24 cellular contexts compared by ENCODE assay signal in genomic region chr11:47437746-47438418, GRCh38. TPM values are rescaled to one million over a fixed set of nuclear protein-coding genes. Genes with fewer than 3 reads are reported as not detected.
A peak's percentile ranks its signal among the peaks of the same experiment; 100 is the strongest.
DNase-seq lines count a peak whose midpoint lies in the region; ATAC-seq, FAIRE-seq and TF ChIP-seq lines count a peak whose summit lies in the region.
"Had no signal": no experiment of that assay in that cellular context is flagged by ENCODE, and none has a peak within 500 bp of the region (broad histone marks: within the 10 kb centered on the region; RNA-seq: fewer than 3 reads in every experiment).

No MANE protein-coding gene starts in this region.

- H3K9ac ChIP-seq in K562 (ENCODE audit: insufficient read depth in 1 of 2, low read depth in 2 of 2, low read length in 2 of 2) = peak overlapping the region in 1 of 2 experiments; percentile 37; a peak in 1 of 4 replicates
- peak overlapping the region; percentile 88 for H3K9ac ChIP-seq in HepG2 (ENCODE audit: insufficient read depth, low read depth, low read length)

- no peak for TF ChIP-seq POLR2A in K562 (conservative IDR thresholded peaks at IDR 0.05)
- TF ChIP-seq POLR2A in HepG2 (IDR thresholded peaks at IDR 0.05; ENCODE audit: insufficient read depth in 1 of 2, low read depth in 2 of 2, low read length in 2 of 2) = peak; percentile 57 to 78
- no peak for TF ChIP-seq POLR2A in stomach (IDR thresholded peaks at IDR 0.05)

- peak; percentile 28; the same call in 2 of the 3 replicates for ATAC-seq in K562
- ATAC-seq in HepG2 = peak; percentile 84
- ATAC-seq in GM18517 (IDR thresholded peaks at IDR 0.05; ENCODE audit: unreplicated experiment) = no peak
- ATAC-seq in GM21367 (IDR thresholded peaks at IDR 0.05; ENCODE audit: unreplicated experiment) = no peak
- ATAC-seq: activated T-cell treated with anti-CD3 and anti-CD28 coated beads, Interleukin-2, amount 50 U/mL, for 72 hours; CD8-positive, alpha-beta T cell had no signal

- H2AFZ ChIP-seq in K562 (ENCODE audit: low read depth, low read length) = no peak overlapping the region
- no peak overlapping the region for H2AFZ ChIP-seq in HepG2 (ENCODE audit: low read length)

- WGBS in K562 (ENCODE audit: insufficient coverage, low coverage, missing lambda C conversion rate) = 41% methylated on average over 12 of the region's 16 CpGs
- WGBS in HepG2 (ENCODE audit: low lambda C conversion rate) = 0% methylated on average over 6 of the region's 16 CpGs
- 31 to 57% (median 43%) methylated on average over 13 to 16 of the region's 16 CpGs for WGBS in stomach, 5 donors

- TF ChIP-seq CTCF in K562 (IDR thresholded peaks at IDR 0.05 in 2 of 3, conservative IDR thresholded peaks at IDR 0.05 in 1 of 3; ENCODE audit: insufficient read depth in 2 of 3, low read depth in 1 of 3, low read length in 3 of 3) = no peak
- TF ChIP-seq CTCF in HepG2 (CRISPR knock-in tag; IDR thresholded peaks at IDR 0.05) = peak; percentile 48
- TF ChIP-seq CTCF in stomach (IDR thresholded peaks at IDR 0.05) = no peak
- TF ChIP-seq CTCF in GM10248 (IDR thresholded peaks at IDR 0.05; ENCODE audit: control extremely low read depth, extremely low read depth, low read depth, missing control alignments) = no peak

- FAIRE-seq in K562 (lab: Jason Lieb, UNC) = no peak
- FAIRE-seq in HepG2 (lab: Jason Lieb, UNC) = peak; percentile 37
- FAIRE-seq: GM19239, islet of Langerhans, urothelium cell line had no signal

- H3K4me1 ChIP-seq in K562 (replicated peaks in 1 of 2; ENCODE audit: control insufficient read depth in 2 of 2, insufficient read depth in 2 of 2, low read length in 2 of 2) (peaks cover 0 to 9% of the 10 kb centered on the region in 2 experiments; a peak in 2 of 5 replicates), HepG2 (ENCODE audit: insufficient read depth, low read length) (peaks cover 73% of the 10 kb centered on the region), stomach (peaks cover 0 to 13% (median 6%) of the 10 kb centered on the region in 4 donors)

- CTCF ChIA-PET in K562 (lab: Yijun Ruan, JAX; ENCODE audit: low intra/inter-chr PET ratio) (no interaction called here), HepG2 (lab: Yijun Ruan, JAX; ENCODE audit: low intra/inter-chr PET ratio, low total read pairs) (no interaction called here), GM10248 (lab: Yijun Ruan, JAX) (interaction anchor here (0.7 to 1.2 kb wide), 2 partner anchors 11 to 16 kb away, joined by 3 read pairs; partner anchors contain the start of gene PSMC3)

- H4K20me1 ChIP-seq in K562 (replicated peaks; ENCODE audit: control insufficient read depth, insufficient read depth, low read length) (no peaks in the 10 kb centered on the region), HepG2 (ENCODE audit: insufficient read depth, low read length) (no peaks in the 10 kb centered on the region)

- no TSS peak for BruUV-seq in K562 (replicated peaks; lab: Mats Ljungman, UMichigan)
- TSS peak; percentile 81 for BruUV-seq in HepG2 (replicated peaks; lab: Mats Ljungman, UMichigan)

- DNase-seq in DMS53 (lab: John Stamatoyannopoulos, UW) (peak; percentile 23), DMS53 treated with DMSO at 0.1 percent for 48 hours (lab: John Stamatoyannopoulos, UW; ENCODE audit: unreplicated experiment) (no peak), K562 (ENCODE audit: extremely low read depth in 1 of 4, low spot score in 3 of 4) (no peak), HepG2 (ENCODE audit: low spot score) (peak; percentile 68), stomach (peak; percentile 72), GM10248 (ENCODE audit: extremely low spot score) (no peak)
- DNase-seq: activated CD4-positive, alpha-beta T cell treated with anti-CD3 and anti-CD28 coated beads, Interleukin-2, amount 10 ng/mL, durations not matched to agents 7 days and 5 days; activated T-cell treated with anti-CD3 and anti-CD28 coated beads, Interleukin-2, amount 50 U/mL, for 72 hours; CD8-positive, alpha-beta T cell; KBM-7; naive B cell; NCI-H1436; NCI-H774; stimulated activated CD4-positive, alpha-beta T cell treated with anti-CD3 and anti-CD28 coated beads, Interleukin-4, amount 100 ng/mL, for 4 hours had no signal

- intact Hi-C loops in K562 (cut with micrococcal nuclease) = no loop called here
- intact Hi-C loops in HepG2 (cut with micrococcal nuclease; ENCODE audit: unreplicated experiment) = loop anchor here (5.0 kb wide), 1 partner anchor 721 kb away; the partner anchor contains the start of gene F2
- intact Hi-C loops in stomach (cut with DNase I; ENCODE audit: low total_unique reads) = no loop called here

- TF ChIP-seq EP300 in K562 (IDR thresholded peaks at IDR 0.05; ENCODE audit: low read length) (no peak), HepG2 (IDR thresholded peaks at IDR 0.05; ENCODE audit: low read depth in 2 of 2, low read length in 2 of 2) (0 out of 4 replicates have a peak, but pooled peaks of 1 of the 2 experiments have one; percentile 48), HepG2 (CRISPR knock-in tag; IDR thresholded peaks at IDR 0.05; ENCODE audit: borderline replicate concordance) (no peak), stomach (IDR thresholded peaks at IDR 0.05) (no peak)

- TF ChIP-seq RAD21 in K562 (CRISPR knock-in tag; conservative IDR thresholded peaks at IDR 0.05 in 1 of 2, IDR thresholded peaks at IDR 0.05 in 1 of 2) (no peak), HepG2 (CRISPR knock-in tag; IDR thresholded peaks at IDR 0.05) (peak; percentile 55; the same call in 1 of the 2 replicates)

- H3K79me2 ChIP-seq in K562 (ENCODE audit: control insufficient read depth, insufficient read depth, low read length) (no peaks in the 10 kb centered on the region), HepG2 (ENCODE audit: insufficient read depth, low read length) (no peaks in the 10 kb centered on the region)

- H3K9me1 ChIP-seq in K562 (ENCODE audit: control insufficient read depth, insufficient read depth, low read length) = no peaks in the 10 kb centered on the region

- H3K4me3 ChIP-seq in K562 = no peak overlapping the region
- peak overlapping the region; percentile 70 to 80 (median 78) for H3K4me3 ChIP-seq in HepG2 (replicated peaks in 1 of 3; ENCODE audit: insufficient read depth in 1 of 3, low read depth in 2 of 3, low read length in 3 of 3)
- no peak overlapping the region for H3K4me3 ChIP-seq in stomach

- H3K4me2 ChIP-seq in K562 (ENCODE audit: insufficient read depth, low read length) (no peak overlapping the region), HepG2 (ENCODE audit: low read depth, low read length) (peak overlapping the region; percentile 90)

- H3K36me3 ChIP-seq in K562 (ENCODE audit: control insufficient read depth, insufficient read depth, low read length) (no peaks in the 10 kb centered on the region), HepG2 (replicated peaks in 1 of 2; ENCODE audit: control insufficient read depth in 1 of 2, insufficient read depth in 2 of 2, low read length in 2 of 2) (no peaks in the 10 kb centered on the region; a peak in 1 of 5 replicates), stomach (no peaks in the 10 kb centered on the region)

- POLR2A ChIA-PET in K562 (lab: Yijun Ruan, JAX) = interaction anchor here (1.1 kb wide), 1 partner anchor 12 kb away, joined by 3 read pairs; the partner anchor contains the start of gene PSMC3
- POLR2A ChIA-PET in HepG2 (lab: Yijun Ruan, JAX) = interaction anchor here (0.7 to 3.0 kb wide), 14 partner anchors 8 to 180 kb away, joined by 3 to 68 read pairs (median 5); partner anchors contain the start of genes NR1H3, PSMC3, RAPSN and SLC39A13
- POLR2A ChIA-PET in GM10248 (lab: Yijun Ruan, JAX) = no interaction called here

- in situ Hi-C loops in K562 (cut with MboI) = no loop called here
- in situ Hi-C loops in HepG2 (cut with HindIII; ENCODE audit: extremely low pct_ligation_motif_present, low pct_unique_long_range_greater_than_20kb) = no loop called here

- H3K27ac ChIP-seq in K562 (ENCODE audit: extremely low read depth, low read depth, low read length) = no peak overlapping the region
- peak overlapping the region; percentile 97 for H3K27ac ChIP-seq in HepG2 (ENCODE audit: extremely low read length, insufficient read depth, low read length)
- H3K27ac ChIP-seq in stomach = peak overlapping the region in 1 of 5 donors; percentile 49
- H3K27ac ChIP-seq: 22Rv1 had no signal

- H3K27me3 ChIP-seq in K562 (ENCODE audit: control insufficient read depth in 2 of 2, insufficient read depth in 2 of 2, low read length in 2 of 2) (no peaks in the 10 kb centered on the region), HepG2 (ENCODE audit: control insufficient read depth in 1 of 2, insufficient read depth in 2 of 2, low read length in 2 of 2) (no peaks in the 10 kb centered on the region; a peak in 1 of 5 replicates), stomach (no peaks in the 10 kb centered on the region)

- H3K9me3 ChIP-seq in K562 (replicated peaks; ENCODE audit: control insufficient read depth, insufficient read depth, low read depth, low read length) (no peaks in the 10 kb centered on the region), HepG2 (ENCODE audit: low read length) (no peaks in the 10 kb centered on the region), stomach (no peaks in the 10 kb centered on the region)

RNA-seq across cellular contexts. Expression of gene RAPSN, which starts 11.1 kb away (rescaled TPM):
- not detected in 2 replicates for total RNA-seq in K562 (2011; cell fraction: chromatin; rRNA removed; ENCODE audit: low replicate concordance)
- not detected in 2 replicates for total RNA-seq in K562 (2011; cell fraction: nucleolus; rRNA removed)
- not detected in 2 replicates for total RNA-seq in K562 (2011; cell fraction: nucleoplasm; rRNA removed)
- total RNA-seq in K562 (2014; rRNA removed) (not detected in 2 replicates), K562 (2014; rRNA removed; fragmentation: Illumina TruSeq; extraction: Trizol) (not detected in 2 replicates), K562 (2015; rRNA removed; fragmentation: Illumina TruSeq; extraction: Trizol) (0.11 TPM in 1 of 2 replicates, not detected in the other), K562 (2021) (0.13 TPM in 1 of 2 replicates, not detected in the other), HepG2 (2016; rRNA removed; fragmentation: Illumina TruSeq; extraction: Trizol) (0.60 and 1.2 TPM in 2 replicates), stomach (1 to 10 TPM in 2 of 5 donors, not detected in 3; 1.1 to 1.2 TPM)
- polyA plus RNA-seq in K562 (2011; rRNA removed) (0.06 TPM in 1 of 2 replicates, not detected in the other), K562 (2014; fragmentation: Illumina TruSeq; extraction: Trizol) (not detected in 2 replicates), K562 (2014; fragmentation: Nextera tagmentation; extraction: Ambion mirVana) (not detected), K562 (2014; rRNA removed) (not detected in 2 replicates), HepG2 (2011; rRNA removed) (0.15 and 0.40 TPM in 2 replicates), stomach (under 1 TPM in 1 of 3 donors, not detected in 2; 0.20 TPM)
- polyA plus RNA-seq in K562 (2011; cell fraction: cytosol; rRNA removed) = 0.04 TPM in 1 of 2 replicates, not detected in the other
- not detected in 2 replicates for polyA plus RNA-seq in K562 (2011; cell fraction: nucleus; rRNA removed)
- polyA plus RNA-seq in K562 (2012) = 0.14 TPM in 1 of 2 replicates, not detected in the other
- polyA minus RNA-seq in K562 (2011; rRNA and poly(A)+ RNA removed) = not detected in 2 replicates
- not detected in 2 replicates for polyA minus RNA-seq in K562 (2011; cell fraction: cytosol; rRNA and poly(A)+ RNA removed)
- polyA minus RNA-seq in K562 (2011; cell fraction: nucleus; rRNA and poly(A)+ RNA removed) = not detected in 2 replicates
- 0.91 and 1.4 TPM in 2 replicates for total RNA-seq in HepG2 (2016; cell fraction: cytosol; rRNA removed; fragmentation: Illumina TruSeq; extraction: Trizol; ENCODE audit: low read depth)
- 1.0 and 1.7 TPM in 2 replicates for total RNA-seq in HepG2 (2016; cell fraction: insoluble cytoplasmic fraction; rRNA removed; fragmentation: Illumina TruSeq; extraction: Trizol)
- 1.2 and 1.4 TPM in 2 replicates for total RNA-seq in HepG2 (2016; cell fraction: membrane; rRNA removed; fragmentation: Illumina TruSeq; extraction: Trizol)
- 0.72 and 1.2 TPM in 2 replicates for total RNA-seq in HepG2 (2016; cell fraction: nucleus; rRNA removed; fragmentation: Illumina TruSeq; extraction: Trizol)
- 0.13 and 0.14 TPM in 2 replicates for polyA plus RNA-seq in HepG2 (2011; cell fraction: cytosol; rRNA removed)
- 0.77 and 1.1 TPM in 2 replicates for polyA plus RNA-seq in HepG2 (2011; cell fraction: nucleus; rRNA removed)
- polyA plus RNA-seq in HepG2 (2012) = 0.79 and 0.80 TPM in 2 replicates
- 0.51 and 1.2 TPM in 2 replicates for polyA plus RNA-seq in HepG2 (2016; cell fraction: cytosol; fragmentation: Illumina TruSeq; extraction: Trizol; ENCODE audit: low read depth)
- polyA plus RNA-seq in HepG2 (2016; cell fraction: insoluble cytoplasmic fraction; fragmentation: Illumina TruSeq; extraction: Trizol; ENCODE audit: low read depth) = 0.83 and 0.93 TPM in 2 replicates
- polyA plus RNA-seq in HepG2 (2016; cell fraction: membrane; fragmentation: Illumina TruSeq; extraction: Trizol; ENCODE audit: low read depth) = 0.44 TPM in 1 of 2 replicates, not detected in the other
- 2.3 and 3.6 TPM in 2 replicates for polyA plus RNA-seq in HepG2 (2016; cell fraction: nucleus; fragmentation: Illumina TruSeq; extraction: Trizol; ENCODE audit: insufficient read depth, low read depth)
- polyA minus RNA-seq in HepG2 (2011; rRNA and poly(A)+ RNA removed; ENCODE audit: low replicate concordance) = 0.16 and 0.64 TPM in 2 replicates
- polyA minus RNA-seq in HepG2 (2011; cell fraction: cytosol; rRNA and poly(A)+ RNA removed) = not detected in 2 replicates
- 0.75 and 1.2 TPM in 2 replicates for polyA minus RNA-seq in HepG2 (2011; cell fraction: nucleus; rRNA and poly(A)+ RNA removed)
- total RNA-seq: cerebellum, glomerular endothelial cell, H4 had no signal

RNA-seq across cellular contexts. Expression of gene PSMC3, which starts 11.6 kb away (rescaled TPM):
- 145 and 204 TPM in 2 replicates for total RNA-seq in K562 (2011; cell fraction: chromatin; rRNA removed; ENCODE audit: low replicate concordance)
- 116 and 126 TPM in 2 replicates for total RNA-seq in K562 (2011; cell fraction: nucleolus; rRNA removed)
- 96.6 and 141 TPM in 2 replicates for total RNA-seq in K562 (2011; cell fraction: nucleoplasm; rRNA removed)
- total RNA-seq in K562 (2014; rRNA removed) (222 and 237 TPM in 2 replicates), K562 (2014; rRNA removed; fragmentation: Illumina TruSeq; extraction: Trizol) (311 and 382 TPM in 2 replicates), K562 (2015; rRNA removed; fragmentation: Illumina TruSeq; extraction: Trizol) (292 and 301 TPM in 2 replicates), K562 (2021) (189 and 211 TPM in 2 replicates), HepG2 (2016; rRNA removed; fragmentation: Illumina TruSeq; extraction: Trizol) (214 and 279 TPM in 2 replicates), stomach (100 to 1,000 TPM in 2 of 5 donors, 10 to 100 TPM in 2, 1 to 10 TPM in 1; 8.1 to 147 (median 65.9) TPM)
- polyA plus RNA-seq in K562 (2011; rRNA removed) (126 and 240 TPM in 2 replicates), K562 (2014; fragmentation: Illumina TruSeq; extraction: Trizol) (324 and 393 TPM in 2 replicates), K562 (2014; fragmentation: Nextera tagmentation; extraction: Ambion mirVana) (10 to 100 TPM; 44.3 to 98.5 TPM), K562 (2014; rRNA removed) (262 and 265 TPM in 2 replicates), HepG2 (2011; rRNA removed) (66.7 and 75.8 TPM in 2 replicates), stomach (100 to 1,000 TPM; 143 to 175 (median 145) TPM)
- 134 and 180 TPM in 2 replicates for polyA plus RNA-seq in K562 (2011; cell fraction: cytosol; rRNA removed)
- polyA plus RNA-seq in K562 (2011; cell fraction: nucleus; rRNA removed) = 72.2 and 75.9 TPM in 2 replicates
- 229 and 337 TPM in 2 replicates for polyA plus RNA-seq in K562 (2012)
- 357 and 499 TPM in 2 replicates for polyA minus RNA-seq in K562 (2011; rRNA and poly(A)+ RNA removed)
- polyA minus RNA-seq in K562 (2011; cell fraction: cytosol; rRNA and poly(A)+ RNA removed) = 72.6 and 83.1 TPM in 2 replicates
- 50.2 and 64.0 TPM in 2 replicates for polyA minus RNA-seq in K562 (2011; cell fraction: nucleus; rRNA and poly(A)+ RNA removed)
- total RNA-seq in HepG2 (2016; cell fraction: cytosol; rRNA removed; fragmentation: Illumina TruSeq; extraction: Trizol; ENCODE audit: low read depth) = 50.9 and 53.3 TPM in 2 replicates
- 219 and 288 TPM in 2 replicates for total RNA-seq in HepG2 (2016; cell fraction: insoluble cytoplasmic fraction; rRNA removed; fragmentation: Illumina TruSeq; extraction: Trizol)
- total RNA-seq in HepG2 (2016; cell fraction: membrane; rRNA removed; fragmentation: Illumina TruSeq; extraction: Trizol) = 67.5 and 75.1 TPM in 2 replicates
- total RNA-seq in HepG2 (2016; cell fraction: nucleus; rRNA removed; fragmentation: Illumina TruSeq; extraction: Trizol) = 86.3 and 92.9 TPM in 2 replicates
- polyA plus RNA-seq in HepG2 (2011; cell fraction: cytosol; rRNA removed) = 95.2 and 102 TPM in 2 replicates
- 41.7 and 44.9 TPM in 2 replicates for polyA plus RNA-seq in HepG2 (2011; cell fraction: nucleus; rRNA removed)
- polyA plus RNA-seq in HepG2 (2012) = 71.8 and 98.0 TPM in 2 replicates
- 52.7 and 54.7 TPM in 2 replicates for polyA plus RNA-seq in HepG2 (2016; cell fraction: cytosol; fragmentation: Illumina TruSeq; extraction: Trizol; ENCODE audit: low read depth)
- polyA plus RNA-seq in HepG2 (2016; cell fraction: insoluble cytoplasmic fraction; fragmentation: Illumina TruSeq; extraction: Trizol; ENCODE audit: low read depth) = 298 and 314 TPM in 2 replicates
- 58.7 and 63.6 TPM in 2 replicates for polyA plus RNA-seq in HepG2 (2016; cell fraction: membrane; fragmentation: Illumina TruSeq; extraction: Trizol; ENCODE audit: low read depth)
- polyA plus RNA-seq in HepG2 (2016; cell fraction: nucleus; fragmentation: Illumina TruSeq; extraction: Trizol; ENCODE audit: insufficient read depth, low read depth) = 117 and 127 TPM in 2 replicates
- polyA minus RNA-seq in HepG2 (2011; rRNA and poly(A)+ RNA removed; ENCODE audit: low replicate concordance) = 52.6 and 310 TPM in 2 replicates
- 39.1 and 44.3 TPM in 2 replicates for polyA minus RNA-seq in HepG2 (2011; cell fraction: cytosol; rRNA and poly(A)+ RNA removed)
- 51.1 and 58.3 TPM in 2 replicates for polyA minus RNA-seq in HepG2 (2011; cell fraction: nucleus; rRNA and poly(A)+ RNA removed)

RNA-seq across cellular contexts. Expression of gene SLC39A13, which starts 29.5 kb away (rescaled TPM):
- 14.7 and 58.9 TPM in 2 replicates for total RNA-seq in K562 (2011; cell fraction: chromatin; rRNA removed; ENCODE audit: low replicate concordance)
- 52.1 and 58.4 TPM in 2 replicates for total RNA-seq in K562 (2011; cell fraction: nucleolus; rRNA removed)
- 29.8 and 30.5 TPM in 2 replicates for total RNA-seq in K562 (2011; cell fraction: nucleoplasm; rRNA removed)
- total RNA-seq in K562 (2014; rRNA removed) (9.5 and 14.0 TPM in 2 replicates), K562 (2014; rRNA removed; fragmentation: Illumina TruSeq; extraction: Trizol) (0.61 and 1.3 TPM in 2 replicates), K562 (2015; rRNA removed; fragmentation: Illumina TruSeq; extraction: Trizol) (3.2 TPM in 2 replicates), K562 (2021) (10.9 TPM in 2 replicates), HepG2 (2016; rRNA removed; fragmentation: Illumina TruSeq; extraction: Trizol) (7.2 and 15.3 TPM in 2 replicates), stomach (100 to 1,000 TPM in 1 of 5 donors, 10 to 100 TPM in 3, 1 to 10 TPM in 1; 7.0 to 158 (median 24.8) TPM)
- polyA plus RNA-seq in K562 (2011; rRNA removed) (6.7 and 10.2 TPM in 2 replicates), K562 (2014; fragmentation: Illumina TruSeq; extraction: Trizol) (2.8 and 7.3 TPM in 2 replicates), K562 (2014; fragmentation: Nextera tagmentation; extraction: Ambion mirVana) (under 1 TPM; 0.17 to 0.24 TPM), K562 (2014; rRNA removed) (14.4 and 15.9 TPM in 2 replicates), HepG2 (2011; rRNA removed) (30.5 and 40.7 TPM in 2 replicates), stomach (10 to 100 TPM; 21.7 to 33.6 (median 27.1) TPM)
- 11.1 and 20.7 TPM in 2 replicates for polyA plus RNA-seq in K562 (2011; cell fraction: cytosol; rRNA removed)
- polyA plus RNA-seq in K562 (2011; cell fraction: nucleus; rRNA removed) = 75.5 and 90.8 TPM in 2 replicates
- polyA plus RNA-seq in K562 (2012) = 7.4 and 23.7 TPM in 2 replicates
- 1.3 and 1.6 TPM in 2 replicates for polyA minus RNA-seq in K562 (2011; rRNA and poly(A)+ RNA removed)
- 3.2 and 7.4 TPM in 2 replicates for polyA minus RNA-seq in K562 (2011; cell fraction: cytosol; rRNA and poly(A)+ RNA removed)
- 10.1 and 12.0 TPM in 2 replicates for polyA minus RNA-seq in K562 (2011; cell fraction: nucleus; rRNA and poly(A)+ RNA removed)
- 5.8 and 6.7 TPM in 2 replicates for total RNA-seq in HepG2 (2016; cell fraction: cytosol; rRNA removed; fragmentation: Illumina TruSeq; extraction: Trizol; ENCODE audit: low read depth)
- 5.9 and 15.1 TPM in 2 replicates for total RNA-seq in HepG2 (2016; cell fraction: insoluble cytoplasmic fraction; rRNA removed; fragmentation: Illumina TruSeq; extraction: Trizol)
- 12.4 and 12.8 TPM in 2 replicates for total RNA-seq in HepG2 (2016; cell fraction: membrane; rRNA removed; fragmentation: Illumina TruSeq; extraction: Trizol)
- 13.7 and 15.1 TPM in 2 replicates for total RNA-seq in HepG2 (2016; cell fraction: nucleus; rRNA removed; fragmentation: Illumina TruSeq; extraction: Trizol)
- 23.0 and 34.8 TPM in 2 replicates for polyA plus RNA-seq in HepG2 (2011; cell fraction: cytosol; rRNA removed)
- polyA plus RNA-seq in HepG2 (2011; cell fraction: nucleus; rRNA removed) = 143 and 176 TPM in 2 replicates
- 13.2 and 20.5 TPM in 2 replicates for polyA plus RNA-seq in HepG2 (2012)
- 9.4 and 9.7 TPM in 2 replicates for polyA plus RNA-seq in HepG2 (2016; cell fraction: cytosol; fragmentation: Illumina TruSeq; extraction: Trizol; ENCODE audit: low read depth)
- 6.9 and 7.7 TPM in 2 replicates for polyA plus RNA-seq in HepG2 (2016; cell fraction: insoluble cytoplasmic fraction; fragmentation: Illumina TruSeq; extraction: Trizol; ENCODE audit: low read depth)
- 11.6 and 15.3 TPM in 2 replicates for polyA plus RNA-seq in HepG2 (2016; cell fraction: membrane; fragmentation: Illumina TruSeq; extraction: Trizol; ENCODE audit: low read depth)
- polyA plus RNA-seq in HepG2 (2016; cell fraction: nucleus; fragmentation: Illumina TruSeq; extraction: Trizol; ENCODE audit: insufficient read depth, low read depth) = 31.2 and 34.6 TPM in 2 replicates
- 14.8 and 27.8 TPM in 2 replicates for polyA minus RNA-seq in HepG2 (2011; rRNA and poly(A)+ RNA removed; ENCODE audit: low replicate concordance)
- 8.2 and 8.5 TPM in 2 replicates for polyA minus RNA-seq in HepG2 (2011; cell fraction: cytosol; rRNA and poly(A)+ RNA removed)
- polyA minus RNA-seq in HepG2 (2011; cell fraction: nucleus; rRNA and poly(A)+ RNA removed) = 15.2 and 17.7 TPM in 2 replicates

RNA-seq across cellular contexts. Expression of gene SPI1, which starts 59.5 kb away (rescaled TPM):
- 12.0 and 16.1 TPM in 2 replicates for total RNA-seq in K562 (2011; cell fraction: chromatin; rRNA removed; ENCODE audit: low replicate concordance)
- total RNA-seq in K562 (2011; cell fraction: nucleolus; rRNA removed) = 11.0 and 11.2 TPM in 2 replicates
- total RNA-seq in K562 (2011; cell fraction: nucleoplasm; rRNA removed) = 18.0 and 31.5 TPM in 2 replicates
- total RNA-seq in K562 (2014; rRNA removed) (23.4 and 32.6 TPM in 2 replicates), K562 (2014; rRNA removed; fragmentation: Illumina TruSeq; extraction: Trizol) (2.8 and 3.2 TPM in 2 replicates), K562 (2015; rRNA removed; fragmentation: Illumina TruSeq; extraction: Trizol) (10.3 and 12.5 TPM in 2 replicates), K562 (2021) (30.7 and 33.7 TPM in 2 replicates), HepG2 (2016; rRNA removed; fragmentation: Illumina TruSeq; extraction: Trizol) (not detected in 2 replicates), stomach (1 to 10 TPM; 2.6 to 8.4 (median 7.0) TPM)
- polyA plus RNA-seq in K562 (2011; rRNA removed) (8.6 and 28.6 TPM in 2 replicates), K562 (2014; fragmentation: Illumina TruSeq; extraction: Trizol) (16.0 and 32.1 TPM in 2 replicates), K562 (2014; fragmentation: Nextera tagmentation; extraction: Ambion mirVana) (under 1 TPM; 0.10 to 0.11 TPM), K562 (2014; rRNA removed) (16.2 and 21.9 TPM in 2 replicates), HepG2 (2011; rRNA removed) (not detected in 2 replicates), stomach (10 to 100 TPM in 2 of 3 donors, 1 to 10 TPM in 1; 8.2 to 24.3 (median 15.3) TPM)
- polyA plus RNA-seq in K562 (2011; cell fraction: cytosol; rRNA removed) = 28.0 and 35.1 TPM in 2 replicates
- 24.3 and 25.6 TPM in 2 replicates for polyA plus RNA-seq in K562 (2011; cell fraction: nucleus; rRNA removed)
- polyA plus RNA-seq in K562 (2012) = 20.6 and 54.3 TPM in 2 replicates
- 21.0 and 25.6 TPM in 2 replicates for polyA minus RNA-seq in K562 (2011; rRNA and poly(A)+ RNA removed)
- polyA minus RNA-seq in K562 (2011; cell fraction: cytosol; rRNA and poly(A)+ RNA removed) = 22.7 and 32.9 TPM in 2 replicates
- polyA minus RNA-seq in K562 (2011; cell fraction: nucleus; rRNA and poly(A)+ RNA removed) = 6.5 and 12.0 TPM in 2 replicates
- total RNA-seq in HepG2 (2016; cell fraction: cytosol; rRNA removed; fragmentation: Illumina TruSeq; extraction: Trizol; ENCODE audit: low read depth) = not detected in 2 replicates
- total RNA-seq in HepG2 (2016; cell fraction: insoluble cytoplasmic fraction; rRNA removed; fragmentation: Illumina TruSeq; extraction: Trizol) = not detected in 2 replicates
- not detected in 2 replicates for total RNA-seq in HepG2 (2016; cell fraction: membrane; rRNA removed; fragmentation: Illumina TruSeq; extraction: Trizol)
- total RNA-seq in HepG2 (2016; cell fraction: nucleus; rRNA removed; fragmentation: Illumina TruSeq; extraction: Trizol) = not detected in 2 replicates
- not detected in 2 replicates for polyA plus RNA-seq in HepG2 (2011; cell fraction: cytosol; rRNA removed)
- polyA plus RNA-seq in HepG2 (2011; cell fraction: nucleus; rRNA removed) = not detected in 2 replicates
- polyA plus RNA-seq in HepG2 (2012) = not detected in 2 replicates
- polyA plus RNA-seq in HepG2 (2016; cell fraction: cytosol; fragmentation: Illumina TruSeq; extraction: Trizol; ENCODE audit: low read depth) = not detected in 2 replicates
- polyA plus RNA-seq in HepG2 (2016; cell fraction: insoluble cytoplasmic fraction; fragmentation: Illumina TruSeq; extraction: Trizol; ENCODE audit: low read depth) = not detected in 2 replicates
- polyA plus RNA-seq in HepG2 (2016; cell fraction: membrane; fragmentation: Illumina TruSeq; extraction: Trizol; ENCODE audit: low read depth) = not detected in 2 replicates
- polyA plus RNA-seq in HepG2 (2016; cell fraction: nucleus; fragmentation: Illumina TruSeq; extraction: Trizol; ENCODE audit: insufficient read depth, low read depth) = not detected in 2 replicates
- polyA minus RNA-seq in HepG2 (2011; rRNA and poly(A)+ RNA removed; ENCODE audit: low replicate concordance) = 0.61 and 0.70 TPM in 2 replicates
- polyA minus RNA-seq in HepG2 (2011; cell fraction: cytosol; rRNA and poly(A)+ RNA removed) = not detected in 2 replicates
- polyA minus RNA-seq in HepG2 (2011; cell fraction: nucleus; rRNA and poly(A)+ RNA removed) = not detected in 2 replicates
- total RNA-seq: activated CD4-positive, alpha-beta T cell treated with anti-CD3 and anti-CD28 coated beads, Interleukin-2, amount 10 ng/mL, durations not matched to agents 7 days and 5 days; glomerular endothelial cell; H4; T-helper 2 cell treated with Interferon-gamma antibody and Interleukin-4, amounts not matched to agents 100 ng/mL and 5 ng/mL, for 36 hours had no signal

Comparison
In these comparisons a context has a peak if more than half of its experiments do, and no peak if none do; other contexts are left out.
1. DNase-seq: peak in DMS53 (single experiment), HepG2 (single experiment) and stomach (single experiment); none in DMS53 treated with DMSO at 0.1 percent for 48 hours (single experiment), K562 (0 of 4) and GM10248 (single experiment).
2. ATAC-seq: peak in K562 (single experiment) and HepG2 (single experiment); none in GM18517 (single experiment) and GM21367 (single experiment).
3. H3K4me3 ChIP-seq: peak in HepG2 (3 of 3); none in K562 (single experiment) and stomach (0 of 4).
4. POLR2A ChIP-seq: peak in HepG2 (2 of 2); none in K562 (single experiment) and stomach (0 of 4).